Comparison of ENCODE assay signal across 8 cellular contexts in genomic region chr17:350706-351435, GRCh38. TPM values are rescaled to one million over a fixed set of nuclear protein-coding genes. Genes with fewer than 3 reads are reported as not detected.
A peak's percentile ranks its signal among the peaks of the same experiment; 100 is the strongest.
DNase-seq lines count a peak whose midpoint lies in the region; ATAC-seq and TF ChIP-seq lines count a peak whose summit lies in the region.

No MANE protein-coding gene starts in this region.

- TF ChIP-seq CTCF in fibroblast of pulmonary artery (IDR thresholded peaks at IDR 0.05; ENCODE audit: low read length, missing control alignments) (no peak), omental fat pad (IDR thresholded peaks at IDR 0.05) (no peak)

- no peak overlapping the region for H3K27ac Mint-ChIP-seq in activated T-helper 1 cell treated with anti-CD3 and anti-CD28 coated beads, Interleukin-12 subunit alpha, Interleukin-12 subunit beta, Interleukin-2, Interleukin-4 antibody, amounts not matched to agents 30 ng/mL and 10 ng/mL and 1 ng/mL, durations not matched to agents 14 hours and 24 hours and 36 hours

- no peaks in the 10 kb centered on the region for H3K27me3 Mint-ChIP-seq in activated T-helper 1 cell treated with anti-CD3 and anti-CD28 coated beads, Interleukin-12 subunit alpha, Interleukin-12 subunit beta, Interleukin-2, Interleukin-4 antibody, amounts not matched to agents 30 ng/mL and 10 ng/mL and 1 ng/mL, durations not matched to agents 14 hours and 24 hours and 36 hours (ENCODE audit: insufficient read depth)

- no peaks in the 10 kb centered on the region for H3K36me3 Mint-ChIP-seq in activated T-helper 1 cell treated with anti-CD3 and anti-CD28 coated beads, Interleukin-12 subunit alpha, Interleukin-12 subunit beta, Interleukin-2, Interleukin-4 antibody, amounts not matched to agents 30 ng/mL and 10 ng/mL and 1 ng/mL, durations not matched to agents 14 hours and 24 hours and 36 hours (ENCODE audit: low read depth)

- H3K4me1 Mint-ChIP-seq in activated T-helper 1 cell treated with anti-CD3 and anti-CD28 coated beads, Interleukin-12 subunit alpha, Interleukin-12 subunit beta, Interleukin-2, Interleukin-4 antibody, amounts not matched to agents 30 ng/mL and 10 ng/mL and 1 ng/mL, durations not matched to agents 14 hours and 24 hours and 36 hours (ENCODE audit: low read depth) = no peaks in the 10 kb centered on the region

- peak; percentile 63 for ATAC-seq in omental fat pad (ENCODE audit: low FRiP score)
- no peak for ATAC-seq in GM19455 (IDR thresholded peaks at IDR 0.05; ENCODE audit: unreplicated experiment)

- DNase-seq in CMK (ENCODE audit: low read depth) = peak; percentile 52
- peak; percentile 84 for DNase-seq in RPMI8226
- peak; percentile 56 for DNase-seq in fibroblast of pulmonary artery (ENCODE audit: low read depth)
- no peak for DNase-seq in omental fat pad (ENCODE audit: low spot score)
- no peak for DNase-seq in middle frontal gyrus (ENCODE audit: extremely low spot score, low spot score)
- no peak for DNase-seq in activated T-helper 1 cell treated with anti-CD3 and anti-CD28 coated beads, Interleukin-12 subunit alpha, Interleukin-12 subunit beta, Interleukin-2, Interleukin-4 antibody, amounts not matched to agents 30 ng/mL and 10 ng/mL and 1 ng/mL, durations not matched to agents 14 hours and 24 hours and 36 hours (ENCODE audit: low spot score)
- no peak for DNase-seq in stimulated activated CD4-positive, alpha-beta T cell treated with anti-CD3 and anti-CD28 coated beads, Interleukin-4, amount 100 ng/mL, for 24 hours

- H3K4me3 Mint-ChIP-seq in activated T-helper 1 cell treated with anti-CD3 and anti-CD28 coated beads, Interleukin-12 subunit alpha, Interleukin-12 subunit beta, Interleukin-2, Interleukin-4 antibody, amounts not matched to agents 30 ng/mL and 10 ng/mL and 1 ng/mL, durations not matched to agents 14 hours and 24 hours and 36 hours = no peak overlapping the region

- peaks cover 4% of the 10 kb centered on the region for H3K9me3 Mint-ChIP-seq in activated T-helper 1 cell treated with anti-CD3 and anti-CD28 coated beads, Interleukin-12 subunit alpha, Interleukin-12 subunit beta, Interleukin-2, Interleukin-4 antibody, amounts not matched to agents 30 ng/mL and 10 ng/mL and 1 ng/mL, durations not matched to agents 14 hours and 24 hours and 36 hours

- intact Hi-C loops in activated T-helper 1 cell treated with anti-CD3 and anti-CD28 coated beads, Interleukin-12 subunit alpha, Interleukin-12 subunit beta, Interleukin-2, Interleukin-4 antibody, amounts not matched to agents 30 ng/mL and 10 ng/mL and 1 ng/mL, durations not matched to agents 14 hours and 24 hours and 36 hours (cut with micrococcal nuclease) = no loop called here

- no peak overlapping the region for H3K4me3 ChIP-seq in fibroblast of pulmonary artery (replicated peaks; ENCODE audit: low read depth, low read length)

RNA-seq across cellular contexts. Expression of gene RPH3AL, which starts 1.7 kb away (rescaled TPM):
- total RNA-seq in omental fat pad = 10 to 100 TPM; 10.0 to 51.1 (median 25.7) TPM
- total RNA-seq in activated T-helper 1 cell treated with anti-CD3 and anti-CD28 coated beads, Interleukin-12 subunit alpha, Interleukin-12 subunit beta, Interleukin-2, Interleukin-4 antibody, amounts not matched to agents 30 ng/mL and 10 ng/mL and 1 ng/mL, durations not matched to agents 14 hours and 24 hours and 36 hours = 2.3 and 3.2 TPM in 2 replicates

Comparison
In these comparisons a context has a peak if more than half of its experiments do, and no peak if none do; other contexts are left out.
1. DNase-seq: peak in CMK (single experiment), RPMI8226 (single experiment) and fibroblast of pulmonary artery (single experiment); none in omental fat pad (single experiment), middle frontal gyrus (single experiment), activated T-helper 1 cell treated with anti-CD3 and anti-CD28 coated beads, Interleukin-12 subunit alpha, Interleukin-12 subunit beta, Interleukin-2, Interleukin-4 antibody, amounts not matched to agents 30 ng/mL and 10 ng/mL and 1 ng/mL, durations not matched to agents 14 hours and 24 hours and 36 hours (single experiment) and stimulated activated CD4-positive, alpha-beta T cell treated with anti-CD3 and anti-CD28 coated beads, Interleukin-4, amount 100 ng/mL, for 24 hours (single experiment).